Comparison of ENCODE assay signal across 7 cellular contexts in genomic region chr19:9792191-9793050, GRCh38. TPM values are rescaled to one million over a fixed set of nuclear protein-coding genes. Genes with fewer than 3 reads are reported as not detected.
DNase-seq lines count a peak whose midpoint lies in the region; ATAC-seq and TF ChIP-seq lines count a peak whose summit lies in the region.

No MANE protein-coding gene starts in this region.

- POLR2A ChIA-PET in naive thymus-derived CD8-positive, alpha-beta T cell (lab: Charles Lee) = interaction anchor here (0.6 to 2.4 kb wide), 7 partner anchors 16 to 1624 kb away, joined by 4 to 14 read pairs (median 6); partner anchors contain the start of genes FBXL12, ZNF559, ZNF561 and ZNF846

- DNase-seq in LoVo (ENCODE audit: low spot score) (peak; percentile 27), SHP77 (lab: John Stamatoyannopoulos, UW) (peak; percentile 85 to 96), activated gamma-delta T cell treated with Interleukin-2 at 50 U/mL for 16 hours (peak; percentile 94), fibroblast of the aortic adventitia (ENCODE audit: low read depth) (peak; percentile 89)
- peak; percentile 90 to 97 (median 94) for DNase-seq in naive thymus-derived CD8-positive, alpha-beta T cell
- peak; percentile 62 to 88 for DNase-seq in stimulated activated CD8-positive, alpha-beta memory T cell treated with anti-CD3 and anti-CD28 coated beads, Interleukin-7, amount 100 ng/mL, for 48 hours (ENCODE audit: extremely low read depth in 1 of 2, low read depth in 1 of 2)

- peak overlapping the region; percentile 57 to 99 (median 96) for H3K27ac Mint-ChIP-seq in naive thymus-derived CD8-positive, alpha-beta T cell

- peak overlapping the region; percentile 86 to 97 (median 90) for H3K4me3 Mint-ChIP-seq in naive thymus-derived CD8-positive, alpha-beta T cell

- no peak for TF ChIP-seq CTCF in fibroblast of the aortic adventitia (IDR thresholded peaks at IDR 0.05; ENCODE audit: insufficient read depth, low read length)

- H3K27me3 Mint-ChIP-seq in naive thymus-derived CD8-positive, alpha-beta T cell = no peaks in the 10 kb centered on the region

- ATAC-seq in naive thymus-derived CD8-positive, alpha-beta T cell = peak; percentile 57 to 60

- H3K4me3 ChIP-seq in fibroblast of the aortic adventitia (ENCODE audit: low read depth, low read length) = peak overlapping the region; percentile 83

- H3K36me3 Mint-ChIP-seq in naive thymus-derived CD8-positive, alpha-beta T cell = no peaks in the 10 kb centered on the region

- H3K9me3 Mint-ChIP-seq in naive thymus-derived CD8-positive, alpha-beta T cell = peaks cover 0 to 6% (median 0%) of the 10 kb centered on the region in 9 donors

- peak; percentile 32 for TF ChIP-seq POLR2A in GM18526 (IDR thresholded peaks at IDR 0.05; ENCODE audit: extremely low read depth, insufficient read length)

- peaks cover 10 to 39% (median 27%) of the 10 kb centered on the region in 4 donors for H3K4me1 Mint-ChIP-seq in naive thymus-derived CD8-positive, alpha-beta T cell

RNA-seq across cellular contexts. Expression of gene ZNF846, which starts 23.9 kb away (rescaled TPM):
- 14.6 and 46.0 TPM in 2 replicates for total RNA-seq in fibroblast of the aortic adventitia (ENCODE audit: low replicate concordance)
- 10 to 100 TPM; 29.5 to 34.0 TPM for total RNA-seq in naive thymus-derived CD8-positive, alpha-beta T cell
- polyA plus RNA-seq in naive thymus-derived CD8-positive, alpha-beta T cell = 10 to 100 TPM in 1 of 3 donors, 1 to 10 TPM in 2; 6.0 to 10.6 (median 9.5) TPM

RNA-seq across cellular contexts. Expression of gene FBXL12, which starts 26.5 kb away (rescaled TPM):
- total RNA-seq in fibroblast of the aortic adventitia (ENCODE audit: low replicate concordance) = 14.4 and 27.8 TPM in 2 replicates
- 10 to 100 TPM; 38.0 to 42.1 TPM for total RNA-seq in naive thymus-derived CD8-positive, alpha-beta T cell
- 10 to 100 TPM in 1 of 3 donors, 1 to 10 TPM in 2; 8.3 to 15.6 (median 8.5) TPM for polyA plus RNA-seq in naive thymus-derived CD8-positive, alpha-beta T cell

RNA-seq across cellular contexts. Expression of gene UBL5, which starts 35.3 kb away (rescaled TPM):
- 83.8 and 272 TPM in 2 replicates for total RNA-seq in fibroblast of the aortic adventitia (ENCODE audit: low replicate concordance)
- total RNA-seq in naive thymus-derived CD8-positive, alpha-beta T cell = 100 to 1,000 TPM; 222 to 232 TPM
- polyA plus RNA-seq in naive thymus-derived CD8-positive, alpha-beta T cell = 100 to 1,000 TPM; 694 to 819 (median 701) TPM

RNA-seq across cellular contexts. Expression of gene PIN1, which starts 42.7 kb away (rescaled TPM):
- 18.6 and 59.7 TPM in 2 replicates for total RNA-seq in fibroblast of the aortic adventitia (ENCODE audit: low replicate concordance)
- total RNA-seq in naive thymus-derived CD8-positive, alpha-beta T cell = 10 to 100 TPM; 63.3 to 65.6 TPM
- polyA plus RNA-seq in naive thymus-derived CD8-positive, alpha-beta T cell = 100 to 1,000 TPM in 1 of 3 donors, 10 to 100 TPM in 2; 85.3 to 126 (median 95.8) TPM

Comparison
In these comparisons a context has a peak if more than half of its experiments do, and no peak if none do; other contexts are left out.
1. Peak in every context shown above with its lines: DNase-seq, ATAC-seq and H3K4me3 ChIP-seq.
2. DNase-seq: peak in every context shown above with its lines; median percentile 94 in activated gamma-delta T cell treated with Interleukin-2 at 50 U/mL for 16 hours; 94 in naive thymus-derived CD8-positive, alpha-beta T cell; 90 in SHP77; 89 in fibroblast of the aortic adventitia; 75 in stimulated activated CD8-positive, alpha-beta memory T cell treated with anti-CD3 and anti-CD28 coated beads, Interleukin-7, amount 100 ng/mL, for 48 hours; 27 in LoVo.